Comparison of ENCODE assay signal across 8 cellular contexts in the genomic region with DNA sequence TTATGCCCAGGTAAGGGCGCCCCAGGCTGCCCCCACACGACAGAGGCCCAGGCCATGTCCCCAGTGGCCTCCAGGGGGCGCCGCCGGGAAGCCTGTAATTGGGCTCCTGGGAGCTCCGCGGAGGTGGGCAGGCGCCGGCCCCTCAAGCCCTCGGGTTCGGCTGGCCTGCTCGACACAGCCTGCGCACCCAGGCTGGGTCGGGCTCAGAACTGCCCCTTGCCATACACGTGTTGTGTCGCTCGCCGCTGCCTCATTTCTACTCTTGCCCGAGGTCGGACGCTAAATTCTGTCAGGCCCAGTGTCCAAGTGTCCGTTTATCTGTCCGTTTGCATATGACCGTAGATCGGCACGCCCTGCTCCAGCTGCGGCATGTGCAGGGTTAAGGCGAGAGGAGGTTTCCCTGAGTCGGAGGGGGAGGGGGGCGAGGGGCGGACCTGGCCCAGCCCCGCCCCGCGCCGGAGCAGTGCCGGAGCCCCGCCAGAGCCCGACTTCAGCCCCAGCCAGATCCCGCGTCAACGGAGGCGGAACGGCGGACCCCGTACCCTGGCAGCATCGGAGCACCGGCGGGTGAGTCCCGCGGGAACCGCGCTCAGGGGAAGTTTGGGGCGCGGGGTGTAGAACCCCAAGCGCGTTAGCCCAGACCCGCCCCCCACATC.
DNase-seq lines count a peak whose midpoint lies in the region; ATAC-seq lines count a peak whose summit lies in the region.

Gene KLHDC8B, plus strand, starts transcription at position 480 of the 656 bp plus-strand sequence. CDS start 1,172 bp downstream, outside the sequence.

- H3K4me1 ChIP-seq in ES-I3 (ENCODE audit: insufficient read depth, low read length) = peaks cover 15% of the 10 kb centered on the region
- H3K4me1 ChIP-seq in effector memory CD4-positive, alpha-beta T cell (ENCODE audit: control insufficient read depth, insufficient read depth, low read length, poor library complexity, severe bottlenecking) = peaks cover 17% of the 10 kb centered on the region

- no peaks in the 10 kb centered on the region for H3K9me3 ChIP-seq in ES-I3 (ENCODE audit: control insufficient read depth, insufficient read depth, low read length)
- H3K9me3 ChIP-seq in effector memory CD4-positive, alpha-beta T cell (ENCODE audit: control insufficient read depth, low read length) = no peaks in the 10 kb centered on the region

- H3K4me3 ChIP-seq in effector memory CD4-positive, alpha-beta T cell (ENCODE audit: insufficient read depth, low read depth, low read length, poor library complexity, severe bottlenecking) = peak within 1 kb of the TSS; percentile 82

- no peaks in the 10 kb centered on the region for H3K27me3 ChIP-seq in effector memory CD4-positive, alpha-beta T cell (replicated peaks; ENCODE audit: control insufficient read depth, insufficient read depth, low read length, poor library complexity, severe bottlenecking)

- H3K36me3 ChIP-seq in ES-I3 (ENCODE audit: insufficient read depth, low read length) = no peaks in the 10 kb centered on the region
- H3K36me3 ChIP-seq in effector memory CD4-positive, alpha-beta T cell (ENCODE audit: control insufficient read depth, insufficient read depth, low read length) = no peaks in the 10 kb centered on the region

- ATAC-seq in HG02981 (IDR thresholded peaks at IDR 0.05; ENCODE audit: unreplicated experiment) (peak; percentile 49), HG03025 (IDR thresholded peaks at IDR 0.05; ENCODE audit: low FRiP score, unreplicated experiment) (no peak)

- H3K9ac ChIP-seq in ES-I3 (ENCODE audit: low read depth, low read length) = peak within 1 kb of the TSS; percentile 81

- H3K27ac ChIP-seq in effector memory CD4-positive, alpha-beta T cell (ENCODE audit: insufficient read depth, low read length, poor library complexity, severe bottlenecking) = no peak within 1 kb of the TSS

- DNase-seq in NCI-H748 treated with DMSO at 0.1 percent for 48 hours (lab: John Stamatoyannopoulos, UW) (peak; percentile 65), medulla oblongata (ENCODE audit: extremely low spot score) (peak; percentile 76)
- DNase-seq in activated CD8-positive, alpha-beta memory T cell treated with anti-CD3 and anti-CD28 coated beads for 4 hours (ENCODE audit: low read depth in 2 of 2) = peak; percentile 57 to 63
- DNase-seq in effector memory CD4-positive, alpha-beta T cell = peak; percentile 60 to 71 (median 63)
- peak; percentile 66 to 84 (median 67) for DNase-seq in stimulated activated CD4-positive, alpha-beta T cell treated with anti-CD3 and anti-CD28 coated beads, TNF-alpha, amount 100 ng/mL, for 24 hours (ENCODE audit: low read depth in 3 of 3)
